In genomic region chr2:177056540-177056939, GRCh38 we compare ENCODE assay signal across 14 cellular contexts.
DNase-seq lines count a peak whose midpoint lies in the region; ATAC-seq and TF ChIP-seq lines count a peak whose summit lies in the region.
"Had no signal": no experiment of that assay in that cellular context is flagged by ENCODE, and none has a peak within 500 bp of the region (broad histone marks: within the 10 kb centered on the region; RNA-seq: fewer than 3 reads in every experiment).

No MANE protein-coding gene starts in this region.

- WGBS in GM23248 (ENCODE audit: low coverage in 1 of 2, low lambda C conversion rate in 2 of 2, missing lambda C conversion rate in 2 of 2), 2 experiments: 11 to 23% methylated on average over 4 of the region's 4 CpGs
- WGBS in endodermal cell (ENCODE audit: insufficient coverage in 1 of 2, insufficient read length in 1 of 2), 2 experiments: 75% methylated on average over 4 of the region's 4 CpGs
- WGBS in mammary epithelial cell (ENCODE audit: low coverage, missing lambda C conversion rate): 74% methylated on average over 4 of the region's 4 CpGs

- H3K4me3 ChIP-seq in GM23248 (no peak overlapping the region), endodermal cell (ENCODE audit: low read length) (no peak overlapping the region), retinal pigment epithelial cell (ENCODE audit: low read length) (no peak overlapping the region), mammary epithelial cell (replicated peaks in 1 of 3; ENCODE audit: insufficient read depth in 1 of 3, low read depth in 2 of 3, low read length in 3 of 3) (no peak overlapping the region)
- H3K4me3 ChIP-seq: thoracic aorta had no signal

- H3K79me2 ChIP-seq in GM23248 (ENCODE audit: insufficient read depth) (no peaks in the 10 kb centered on the region), mammary epithelial cell (ENCODE audit: insufficient read depth, low read length) (no peaks in the 10 kb centered on the region)

- no peaks in the 10 kb centered on the region for H3K9me2 ChIP-seq in GM23248 (ENCODE audit: insufficient read depth)

- dilution Hi-C loops in mammary epithelial cell (cut with HindIII; ENCODE audit: low sequenced_read_pairs): no loop called here

- H3K9ac ChIP-seq in GM23248 (no peak overlapping the region), endodermal cell (ENCODE audit: extremely low read depth, low read length, poor library complexity, severe bottlenecking) (no peak overlapping the region), mammary epithelial cell (ENCODE audit: insufficient read depth, low read length) (no peak overlapping the region)

- TF ChIP-seq CTCF in endodermal cell (conservative IDR thresholded peaks at IDR 0.05) (peak; percentile 74), retinal pigment epithelial cell (conservative IDR thresholded peaks at IDR 0.05; ENCODE audit: low read depth, low read length) (peak; percentile 31), mammary epithelial cell (conservative IDR thresholded peaks at IDR 0.05 in 1 of 2, IDR thresholded peaks at IDR 0.05 in 1 of 2; ENCODE audit: extremely low read depth in 1 of 2, insufficient read depth in 1 of 2, low read depth in 1 of 2, low read length in 2 of 2) (peak in 1 of 2 donors; percentile 1)

- H3K27me3 ChIP-seq in GM23248 (replicated peaks; ENCODE audit: insufficient read depth): no peaks in the 10 kb centered on the region
- H3K27me3 ChIP-seq in endodermal cell (ENCODE audit: control insufficient read depth, insufficient read depth, low read length, poor library complexity, severe bottlenecking): no peaks in the 10 kb centered on the region
- H3K27me3 ChIP-seq in mammary epithelial cell (ENCODE audit: insufficient read depth, low read length): no peaks in the 10 kb centered on the region

- BruUV-seq in mammary epithelial cell (replicated peaks; lab: Mats Ljungman, UMichigan): no TSS peak

- H3K9me3 Mint-ChIP-seq in endodermal cell: no peaks in the 10 kb centered on the region
- H3K9me3 Mint-ChIP-seq in activated CD4-positive, alpha-beta T cell treated with anti-CD3 and anti-CD28 coated beads for 36 hours (ENCODE audit: low read depth): no peaks in the 10 kb centered on the region
- H3K9me3 Mint-ChIP-seq: activated naive CD4-positive, alpha-beta T cell treated with anti-CD3 and anti-CD28 coated beads, Interleukin-2, amount 10 ng/mL, durations not matched to agents 7 days and 5 days; CD8-positive, alpha-beta memory T cell; IgD-negative memory B cell; T-helper 2 cell treated with Interferon-gamma antibody and Interleukin-4, amounts not matched to agents 5 μg/mL and 100 μg/mL, for 36 hours had no signal

- no peaks in the 10 kb centered on the region for H3K36me3 Mint-ChIP-seq in endodermal cell (ENCODE audit: low read depth)
- no peaks in the 10 kb centered on the region for H3K36me3 Mint-ChIP-seq in activated CD4-positive, alpha-beta T cell treated with anti-CD3 and anti-CD28 coated beads for 36 hours (ENCODE audit: low read depth)
- H3K36me3 Mint-ChIP-seq: activated naive CD4-positive, alpha-beta T cell treated with anti-CD3 and anti-CD28 coated beads, Interleukin-2, amount 10 ng/mL, durations not matched to agents 7 days and 5 days; CD8-positive, alpha-beta memory T cell; IgD-negative memory B cell had no signal

- H2AFZ ChIP-seq in GM23248 (no peak overlapping the region), mammary epithelial cell (ENCODE audit: low read depth, low read length) (no peak overlapping the region)

- CTCF ChIA-PET in activated CD4-positive, alpha-beta T cell treated with anti-CD3 and anti-CD28 coated beads for 36 hours (lab: Charles Lee): interaction anchor here (1.0 kb wide), 1 partner anchor 9 kb away, joined by 3 read pairs; no protein-coding TSS in a partner anchor
- CTCF ChIA-PET in mammary epithelial cell (lab: Charles Lee; ENCODE audit: low non-redundant PET): no interaction called here

- H3K4me1 ChIP-seq in GM23248 (ENCODE audit: insufficient read depth): peaks cover 6% of the 10 kb centered on the region; the same call in 1 of the 2 replicates
- H3K4me1 ChIP-seq in endodermal cell (ENCODE audit: control insufficient read depth, insufficient read depth, low read length): peaks cover 5% of the 10 kb centered on the region
- H3K4me1 ChIP-seq in mammary epithelial cell (ENCODE audit: insufficient read depth, low read length): no peaks in the 10 kb centered on the region

- H3K9me3 ChIP-seq in GM23248 (ENCODE audit: low read depth) (no peaks in the 10 kb centered on the region), endodermal cell (ENCODE audit: control insufficient read depth, low read length) (peaks cover under 1% of the 10 kb centered on the region), mammary epithelial cell (replicated peaks; ENCODE audit: insufficient read depth, low read length) (no peaks in the 10 kb centered on the region)
- H3K9me3 ChIP-seq: thoracic aorta had no signal

- no peak for ATAC-seq in activated CD4-positive, alpha-beta T cell treated with anti-CD3 and anti-CD28 coated beads for 36 hours
- ATAC-seq in sciatic nerve: no peak

- H3K36me3 ChIP-seq in GM23248 (ENCODE audit: low read depth) (no peaks in the 10 kb centered on the region), endodermal cell (ENCODE audit: control insufficient read depth, insufficient read depth, low read length) (no peaks in the 10 kb centered on the region), mammary epithelial cell (ENCODE audit: insufficient read depth, low read length) (no peaks in the 10 kb centered on the region)
- H3K36me3 ChIP-seq: thoracic aorta had no signal

- intact Hi-C loops in activated CD4-positive, alpha-beta T cell treated with anti-CD3 and anti-CD28 coated beads for 36 hours (cut with DNase I, micrococcal nuclease): no loop called here
- intact Hi-C loops in sciatic nerve (cut with DNase I): no loop called here
- intact Hi-C loops in mammary epithelial cell (cut with micrococcal nuclease): no loop called here

- no peaks in the 10 kb centered on the region for H3F3A ChIP-seq in GM23248 (ENCODE audit: insufficient read depth)

- H3K27ac ChIP-seq in GM23248 (no peak overlapping the region), endodermal cell (ENCODE audit: low read depth, low read length) (no peak overlapping the region), mammary epithelial cell (ENCODE audit: insufficient read depth, low read depth, low read length) (no peak overlapping the region)
- H3K27ac ChIP-seq: thoracic aorta had no signal

- peaks cover 4% of the 10 kb centered on the region for H3K4me1 Mint-ChIP-seq in endodermal cell
- H3K4me1 Mint-ChIP-seq in activated CD4-positive, alpha-beta T cell treated with anti-CD3 and anti-CD28 coated beads for 36 hours: no peaks in the 10 kb centered on the region
- H3K4me1 Mint-ChIP-seq: CD8-positive, alpha-beta memory T cell; IgD-negative memory B cell had no signal

- POLR2A ChIA-PET in activated CD4-positive, alpha-beta T cell treated with anti-CD3 and anti-CD28 coated beads for 36 hours (lab: Charles Lee): interaction anchor here (0.7 kb wide), 1 partner anchor 48 kb away, joined by 4 read pairs; no protein-coding TSS in a partner anchor

- H3K27ac Mint-ChIP-seq in endodermal cell: no peak overlapping the region
- H3K27ac Mint-ChIP-seq in activated CD4-positive, alpha-beta T cell treated with anti-CD3 and anti-CD28 coated beads for 36 hours: no peak overlapping the region
- H3K27ac Mint-ChIP-seq: activated naive CD4-positive, alpha-beta T cell treated with anti-CD3 and anti-CD28 coated beads, Interleukin-2, amount 10 ng/mL, durations not matched to agents 7 days and 5 days; IgD-negative memory B cell; T-helper 2 cell treated with Interferon-gamma antibody and Interleukin-4, amounts not matched to agents 5 μg/mL and 100 μg/mL, for 36 hours had no signal

- DNase-seq in GM23248: peak; percentile 15
- peak; percentile 50 for DNase-seq in NCI-H69 (lab: John Stamatoyannopoulos, UW)
- DNase-seq in endodermal cell: peak; percentile 74
- no peak for DNase-seq in retinal pigment epithelial cell (ENCODE audit: low read depth)
- DNase-seq in activated CD4-positive, alpha-beta T cell treated with anti-CD3 and anti-CD28 coated beads for 36 hours: no peak
- no peak for DNase-seq in sciatic nerve (ENCODE audit: low spot score)
- no peak for DNase-seq in mammary epithelial cell
- DNase-seq in NCI-H2107 (lab: John Stamatoyannopoulos, UW): no peak
- DNase-seq: activated naive CD4-positive, alpha-beta T cell treated with anti-CD3 and anti-CD28 coated beads, Interleukin-2, amount 10 ng/mL, durations not matched to agents 7 days and 5 days; CD8-positive, alpha-beta memory T cell; central memory CD4-positive, alpha-beta T cell had no signal

- no peak overlapping the region for H3K4me3 Mint-ChIP-seq in endodermal cell
- no peak overlapping the region for H3K4me3 Mint-ChIP-seq in activated CD4-positive, alpha-beta T cell treated with anti-CD3 and anti-CD28 coated beads for 36 hours
- H3K4me3 Mint-ChIP-seq: activated naive CD4-positive, alpha-beta T cell treated with anti-CD3 and anti-CD28 coated beads, Interleukin-2, amount 10 ng/mL, durations not matched to agents 7 days and 5 days; CD8-positive, alpha-beta memory T cell; IgD-negative memory B cell; T-helper 2 cell treated with Interferon-gamma antibody and Interleukin-4, amounts not matched to agents 5 μg/mL and 100 μg/mL, for 36 hours had no signal

- H3K4me2 ChIP-seq in GM23248 (ENCODE audit: unreplicated experiment): no peak overlapping the region
- H3K4me2 ChIP-seq in mammary epithelial cell (ENCODE audit: insufficient read depth, low read depth, low read length): no peak overlapping the region

- H4K20me1 ChIP-seq in GM23248 (ENCODE audit: insufficient read depth): no peaks in the 10 kb centered on the region
- H4K20me1 ChIP-seq in mammary epithelial cell (ENCODE audit: insufficient read depth, low read length): no peaks in the 10 kb centered on the region

- in situ Hi-C loops in GM23248 (cut with MboI) (no loop called here), mammary epithelial cell (cut with MboI; ENCODE audit: low sequenced_read_pairs in 2 of 2) (no loop called here)

- H3K27me3 Mint-ChIP-seq in endodermal cell (ENCODE audit: insufficient read depth): peaks cover 11% of the 10 kb centered on the region
- H3K27me3 Mint-ChIP-seq in activated CD4-positive, alpha-beta T cell treated with anti-CD3 and anti-CD28 coated beads for 36 hours: peaks cover 4% of the 10 kb centered on the region
- H3K27me3 Mint-ChIP-seq: IgD-negative memory B cell had no signal

Comparison
In these comparisons a context has a peak if more than half of its experiments do, and no peak if none do; other contexts are left out.
1. DNase-seq: peak in GM23248 (single experiment), NCI-H69 (single experiment) and endodermal cell (single experiment); none in retinal pigment epithelial cell (single experiment), activated CD4-positive, alpha-beta T cell treated with anti-CD3 and anti-CD28 coated beads for 36 hours (single experiment), sciatic nerve (single experiment), mammary epithelial cell (single experiment) and NCI-H2107 (single experiment).